ENCODE assay signal across 8 cellular contexts in genomic region chr16:82368041-82368440, GRCh38.
A peak's percentile ranks its signal among the peaks of the same experiment; 100 is the strongest.
DNase-seq lines count a peak whose midpoint lies in the region; ATAC-seq and TF ChIP-seq lines count a peak whose summit lies in the region.

No MANE protein-coding gene starts in this region.

- no peak overlapping the region for H3K27ac ChIP-seq in IMR-90 (ENCODE audit: insufficient read depth, low read length)
- H3K27ac ChIP-seq in brain microvascular endothelial cell: no peak overlapping the region
- no peak overlapping the region for H3K27ac ChIP-seq in uterus

- H3K56ac ChIP-seq in IMR-90 (ENCODE audit: extremely low read depth, insufficient read depth, low read length): no peak overlapping the region

- ATAC-seq in IMR-90 (ENCODE audit: low read depth) (peak; percentile 35; the same call in 1 of the 2 replicates), left lobe of liver (peak; percentile 100), HG02885 (IDR thresholded peaks at IDR 0.05; ENCODE audit: poor library complexity, unreplicated experiment) (no peak), GM18858 (IDR thresholded peaks at IDR 0.05; ENCODE audit: unreplicated experiment) (no peak), HG02870 (IDR thresholded peaks at IDR 0.05; ENCODE audit: unreplicated experiment) (no peak)

- no peaks in the 10 kb centered on the region for H3K79me1 ChIP-seq in IMR-90 (ENCODE audit: low read depth in 1 of 2, low read length in 2 of 2)

- TF ChIP-seq CTCF in IMR-90 (conservative IDR thresholded peaks at IDR 0.05; ENCODE audit: low read depth, low read length) (0 out of 2 replicates have a peak, but pooled peaks have one; percentile 25), brain microvascular endothelial cell (IDR thresholded peaks at IDR 0.05; ENCODE audit: low read depth, low read length, missing control alignments) (peak; percentile 57), uterus (IDR thresholded peaks at IDR 0.05) (no peak)

- DNase-seq in DMS114 treated with DMSO at 0.1 percent for 48 hours (lab: John Stamatoyannopoulos, UW; ENCODE audit: unreplicated experiment) (peak; percentile 24), IMR-90 (peak; percentile 32), brain microvascular endothelial cell (peak; percentile 34), left lobe of liver (ENCODE audit: low spot score) (peak; percentile 76), uterus (no peak)

- H2BK20ac ChIP-seq in IMR-90 (ENCODE audit: low read depth, low read length): no peak overlapping the region

- dilution Hi-C loops in IMR-90 (cut with HindIII; ENCODE audit: low sequenced_read_pairs, unreplicated experiment): no loop called here

- intact Hi-C loops in IMR-90 (cut with micrococcal nuclease) (no loop called here), uterus (cut with DNase I; ENCODE audit: low total_unique reads) (no loop called here)

- POLR2A ChIA-PET in IMR-90 (lab: Charles Lee; ENCODE audit: unreplicated experiment): no interaction called here

- H2BK15ac ChIP-seq in IMR-90 (ENCODE audit: low read depth, low read length): no peak overlapping the region

- H3K4me1 ChIP-seq in IMR-90 (ENCODE audit: control insufficient read depth, insufficient read depth, low read length) (no peaks in the 10 kb centered on the region), uterus (no peaks in the 10 kb centered on the region)

- H3K36me3 ChIP-seq in IMR-90 (ENCODE audit: control insufficient read depth, insufficient read depth, low read length) (no peaks in the 10 kb centered on the region), brain microvascular endothelial cell (replicated peaks) (no peaks in the 10 kb centered on the region), uterus (no peaks in the 10 kb centered on the region)

- TF ChIP-seq POLR2A in IMR-90 (IDR thresholded peaks at IDR 0.05; ENCODE audit: low read depth, low read length) (no peak), uterus (IDR thresholded peaks at IDR 0.05) (no peak)

- no peak overlapping the region for H3K4ac ChIP-seq in IMR-90 (ENCODE audit: low read depth, low read length)

- no peak overlapping the region for H2BK120ac ChIP-seq in IMR-90 (ENCODE audit: low read depth, low read length)

- no peak overlapping the region for H3K18ac ChIP-seq in IMR-90 (ENCODE audit: low read depth, low read length)

- H3K27me3 ChIP-seq in IMR-90 (ENCODE audit: control insufficient read depth, insufficient read depth, low read length) (no peaks in the 10 kb centered on the region), brain microvascular endothelial cell (replicated peaks) (peaks cover 2% of the 10 kb centered on the region), uterus (no peaks in the 10 kb centered on the region)

- no peak overlapping the region for H4K91ac ChIP-seq in IMR-90 (ENCODE audit: insufficient read depth, low read depth, low read length)

- H3K23ac ChIP-seq in IMR-90 (ENCODE audit: low read depth, low read length): no peak overlapping the region

- H2AK9ac ChIP-seq in IMR-90 (replicated peaks; ENCODE audit: low read depth, low read length, poor library complexity): no peak overlapping the region

- H4K20me1 ChIP-seq in IMR-90 (ENCODE audit: insufficient read depth, low read length): no peaks in the 10 kb centered on the region

- H3K4me2 ChIP-seq in IMR-90 (ENCODE audit: low read depth, low read length): no peak overlapping the region

- H2AK5ac ChIP-seq in IMR-90 (ENCODE audit: low read depth, low read length): no peak overlapping the region

- CTCF ChIA-PET in IMR-90 (lab: Yijun Ruan, JAX): no interaction called here

- no peaks in the 10 kb centered on the region for H3K9me1 ChIP-seq in IMR-90 (ENCODE audit: insufficient read depth, low read length)

- no peak overlapping the region for H4K8ac ChIP-seq in IMR-90 (ENCODE audit: low read depth in 2 of 2, low read length in 2 of 2)

- in situ Hi-C loops in IMR-90 (cut with MboI; ENCODE audit: low sequenced_read_pairs) (no loop called here), brain microvascular endothelial cell (cut with HindIII; ENCODE audit: low pct_ligation_motif_present, low sequenced_read_pairs) (no loop called here)

- no peak overlapping the region for H3K14ac ChIP-seq in IMR-90 (replicated peaks; ENCODE audit: low read depth, low read length)

- peak; percentile 34 for TF ChIP-seq RAD21 in IMR-90 (IDR thresholded peaks at IDR 0.05; ENCODE audit: low read length)

- no peak overlapping the region for H2BK5ac ChIP-seq in IMR-90 (ENCODE audit: low read depth, low read length, poor library complexity, severe bottlenecking)

- no peak overlapping the region for H4K5ac ChIP-seq in IMR-90 (ENCODE audit: low read depth, low read length)

- H3K9me3 ChIP-seq in IMR-90 (ENCODE audit: control insufficient read depth, insufficient read depth, low read length): no peaks in the 10 kb centered on the region
- no peaks in the 10 kb centered on the region for H3K9me3 ChIP-seq in uterus

- no peak overlapping the region for H3K4me3 ChIP-seq in IMR-90 (ENCODE audit: insufficient read depth, low read depth, low read length)
- H3K4me3 ChIP-seq in brain microvascular endothelial cell (ENCODE audit: low read depth, low read length): no peak overlapping the region
- no peak overlapping the region for H3K4me3 ChIP-seq in uterus

- no peak overlapping the region for H2AFZ ChIP-seq in IMR-90 (replicated peaks; ENCODE audit: low read length, poor library complexity)

- no TSS peak for BruUV-seq in IMR-90 (replicated peaks; lab: Mats Ljungman, UMichigan)

- H3K9ac ChIP-seq in IMR-90 (ENCODE audit: low read depth, low read length): no peak overlapping the region

TF ChIP-seq in IMR-90, 13 proteins besides CTCF, POLR2A, EP300 and RAD21:
- TF ChIP-seq SMC3 (IDR thresholded peaks at IDR 0.05; ENCODE audit: low read depth, low read length) (peak; percentile 31), BHLHE40 (IDR thresholded peaks at IDR 0.05; ENCODE audit: low read depth, low read length) (no peak)

Comparison
In these comparisons a context has a peak if more than half of its experiments do, and no peak if none do; other contexts are left out.
1. DNase-seq: peak in DMS114 treated with DMSO at 0.1 percent for 48 hours (single experiment), IMR-90 (single experiment), brain microvascular endothelial cell (single experiment) and left lobe of liver (single experiment); none in uterus (0 of 2).
2. ATAC-seq: peak in IMR-90 (single experiment) and left lobe of liver (single experiment); none in HG02885 (single experiment), GM18858 (single experiment) and HG02870 (single experiment).
3. CTCF ChIP-seq: peak in IMR-90 (single experiment) and brain microvascular endothelial cell (single experiment); none in uterus (0 of 4).